12 cellular contexts compared by ENCODE assay signal in the genomic region with DNA sequence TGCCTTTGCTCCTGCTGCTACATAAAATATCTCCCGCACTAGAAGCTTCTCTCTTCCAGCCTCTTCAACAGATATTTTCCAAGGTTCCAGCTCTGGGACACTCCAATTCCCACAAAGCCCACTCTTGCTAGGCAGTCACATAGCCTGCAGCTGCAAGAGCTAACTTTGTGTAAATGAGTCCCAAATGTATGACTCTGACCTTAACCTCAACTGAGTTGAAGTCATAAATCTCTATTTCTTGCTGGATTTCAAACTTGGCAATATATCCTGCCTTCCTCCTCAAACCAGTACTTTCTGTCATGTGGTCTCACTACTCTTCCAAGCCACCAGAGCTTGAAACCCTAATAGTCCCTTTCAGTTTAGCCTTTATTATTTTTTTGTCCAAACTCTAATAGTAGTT.
"Had no signal": no experiment of that assay in that cellular context is flagged by ENCODE, and none has a peak within 500 bp of the region (broad histone marks: within the 10 kb centered on the region; RNA-seq: fewer than 3 reads in every experiment).

No MANE protein-coding gene starts in this region.

- H3K4me3 ChIP-seq: esophagus muscularis mucosa had no signal

- H3K27me3 Mint-ChIP-seq: activated B cell treated with CpG ODN at 0.5 μM for 24 hours; activated CD4-positive, alpha-beta T cell treated with anti-CD3 and anti-CD28 coated beads, Interleukin-2, amount 10 ng/mL, durations not matched to agents 7 days and 5 days; stimulated activated naive B cell treated with anti-CD40 and anti-IgM and Interleukin-4, amounts not matched to agents 10 μg/mL and 1 μg/mL and 100 μg/mL, for 72 hours; T-helper 17 cell; type B pancreatic cell had no signal

- H3K9me3 Mint-ChIP-seq: activated B cell treated with CpG ODN at 0.5 μM for 24 hours; activated CD4-positive, alpha-beta T cell treated with anti-CD3 and anti-CD28 coated beads, Interleukin-2, amount 10 ng/mL, durations not matched to agents 7 days and 5 days; activated naive CD4-positive, alpha-beta T cell treated with anti-CD3 and anti-CD28 coated beads, Interleukin-2, amount 50 U/mL, for 72 hours; type B pancreatic cell had no signal

- DNase-seq: activated B cell treated with CpG ODN at 0.5 μM for 24 hours; activated CD4-positive, alpha-beta T cell treated with anti-CD3 and anti-CD28 coated beads, Interleukin-2, amount 10 ng/mL, durations not matched to agents 7 days and 5 days; activated effector memory CD4-positive, alpha-beta T cell treated with Interleukin-2 at 50 U/mL for 16 hours; activated T-cell treated with anti-CD3 and anti-CD28 coated beads, Interleukin-2, amount 50 U/mL, for 1 hour; retina; stimulated activated CD4-positive, alpha-beta T cell treated with anti-CD3 and anti-CD28 coated beads, Interleukin-1b, Interleukin-23, amount 100 ng/mL, for 48 hours; stimulated activated naive B cell treated with anti-CD40 and anti-IgM and Interleukin-4, amounts not matched to agents 10 μg/mL and 1 μg/mL and 100 μg/mL, for 72 hours; substantia nigra; T-helper 17 cell had no signal

- H3K27ac ChIP-seq: esophagus muscularis mucosa had no signal

- H3K36me3 Mint-ChIP-seq: activated naive CD4-positive, alpha-beta T cell treated with anti-CD3 and anti-CD28 coated beads, Interleukin-2, amount 50 U/mL, for 72 hours; stimulated activated naive B cell treated with anti-CD40 and anti-IgM and Interleukin-4, amounts not matched to agents 10 μg/mL and 1 μg/mL and 100 μg/mL, for 72 hours; type B pancreatic cell had no signal

- H3K9me3 ChIP-seq: esophagus muscularis mucosa had no signal

- ATAC-seq: activated naive CD4-positive, alpha-beta T cell treated with anti-CD3 and anti-CD28 coated beads, Interleukin-2, amount 50 U/mL, for 72 hours; stimulated activated naive B cell treated with anti-CD40 and anti-IgM and Interleukin-4, amounts not matched to agents 10 μg/mL and 1 μg/mL and 100 μg/mL, for 72 hours; T-helper 17 cell had no signal

- H3K27me3 ChIP-seq: esophagus muscularis mucosa had no signal

- H3K27ac Mint-ChIP-seq: activated B cell treated with CpG ODN at 0.5 μM for 24 hours; activated CD4-positive, alpha-beta T cell treated with anti-CD3 and anti-CD28 coated beads, Interleukin-2, amount 10 ng/mL, durations not matched to agents 7 days and 5 days; activated naive CD4-positive, alpha-beta T cell treated with anti-CD3 and anti-CD28 coated beads, Interleukin-2, amount 50 U/mL, for 72 hours; stimulated activated naive B cell treated with anti-CD40 and anti-IgM and Interleukin-4, amounts not matched to agents 10 μg/mL and 1 μg/mL and 100 μg/mL, for 72 hours; T-helper 17 cell; type B pancreatic cell had no signal

- H3K4me1 Mint-ChIP-seq: activated B cell treated with CpG ODN at 0.5 μM for 24 hours; activated CD4-positive, alpha-beta T cell treated with anti-CD3 and anti-CD28 coated beads, Interleukin-2, amount 10 ng/mL, durations not matched to agents 7 days and 5 days; stimulated activated naive B cell treated with anti-CD40 and anti-IgM and Interleukin-4, amounts not matched to agents 10 μg/mL and 1 μg/mL and 100 μg/mL, for 72 hours; T-helper 17 cell had no signal

- H3K36me3 ChIP-seq: esophagus muscularis mucosa had no signal

- H3K4me3 Mint-ChIP-seq: activated B cell treated with CpG ODN at 0.5 μM for 24 hours; activated CD4-positive, alpha-beta T cell treated with anti-CD3 and anti-CD28 coated beads, Interleukin-2, amount 10 ng/mL, durations not matched to agents 7 days and 5 days; stimulated activated naive B cell treated with anti-CD40 and anti-IgM and Interleukin-4, amounts not matched to agents 10 μg/mL and 1 μg/mL and 100 μg/mL, for 72 hours; T-helper 17 cell; type B pancreatic cell had no signal
